ENCODE assay signal across 10 cellular contexts in genomic region chr6:162099685-162100084, GRCh38.
A peak's percentile ranks its signal among the peaks of the same experiment; 100 is the strongest.
DNase-seq lines count a peak whose midpoint lies in the region; ATAC-seq and TF ChIP-seq lines count a peak whose summit lies in the region.
"Had no signal": no experiment of that assay in that cellular context is flagged by ENCODE, and none has a peak within 500 bp of the region (broad histone marks: within the 10 kb centered on the region; RNA-seq: fewer than 3 reads in every experiment).

No MANE protein-coding gene starts in this region.

- no peak overlapping the region for H2AFZ ChIP-seq in ACC112 (ENCODE audit: low read length, unreplicated experiment)

- ATAC-seq in HG02884 (IDR thresholded peaks at IDR 0.05; ENCODE audit: unreplicated experiment) (no peak), HG03457 (IDR thresholded peaks at IDR 0.05; ENCODE audit: unreplicated experiment) (no peak), GM21447 (IDR thresholded peaks at IDR 0.05; ENCODE audit: unreplicated experiment) (no peak)

- no peak overlapping the region for H3K4me3 ChIP-seq in ACC112 (ENCODE audit: low read depth, low read length)
- H3K4me3 ChIP-seq in suprapubic skin = no peak overlapping the region
- H3K4me3 ChIP-seq: pancreas had no signal

- no peak for TF ChIP-seq CTCF in suprapubic skin (IDR thresholded peaks at IDR 0.05)

- TF ChIP-seq POLR2A in suprapubic skin (IDR thresholded peaks at IDR 0.05) = no peak

- H3K36me3 ChIP-seq in ACC112 (ENCODE audit: insufficient read depth, low read length) (no peaks in the 10 kb centered on the region), suprapubic skin (no peaks in the 10 kb centered on the region)
- H3K36me3 ChIP-seq: pancreas had no signal

- no peaks in the 10 kb centered on the region for H3K79me2 ChIP-seq in ACC112 (ENCODE audit: control insufficient read depth, insufficient read depth, low read length, unreplicated experiment)

- 73% methylated on average over 5 of the region's 5 CpGs for WGBS in suprapubic skin

- H3K4me1 ChIP-seq in ACC112 (ENCODE audit: control insufficient read depth, insufficient read depth, low read length, unreplicated experiment) (peaks cover 10% of the 10 kb centered on the region), suprapubic skin (no peaks in the 10 kb centered on the region)
- H3K4me1 ChIP-seq: pancreas had no signal

- H3K27me3 ChIP-seq in ACC112 (ENCODE audit: insufficient read depth, low read length) (no peaks in the 10 kb centered on the region), suprapubic skin (no peaks in the 10 kb centered on the region)
- H3K27me3 ChIP-seq: pancreas had no signal

- peak overlapping the region; percentile 79 for H3K27ac ChIP-seq in ACC112 (ENCODE audit: low read depth, low read length)
- H3K27ac ChIP-seq in suprapubic skin = no peak overlapping the region
- H3K27ac ChIP-seq: pancreas had no signal

- peak; percentile 79 for DNase-seq in H4 (ENCODE audit: low spot score)
- peak; percentile 37 for DNase-seq in amniotic epithelial cell (ENCODE audit: low read depth)
- DNase-seq in myocyte (ENCODE audit: low read depth) = peak; percentile 54
- no peak for DNase-seq in suprapubic skin (ENCODE audit: low spot score in 2 of 2)
- DNase-seq: NCI-H2081 treated with DMSO at 0.1 percent for 48 hours had no signal

- TF ChIP-seq EP300 in suprapubic skin (IDR thresholded peaks at IDR 0.05) = no peak

- no peaks in the 10 kb centered on the region for H3K9me3 ChIP-seq in suprapubic skin
- H3K9me3 ChIP-seq: pancreas had no signal

Comparison
In these comparisons a context has a peak if more than half of its experiments do, and no peak if none do; other contexts are left out.
1. DNase-seq: peak in H4 (single experiment), amniotic epithelial cell (single experiment) and myocyte (single experiment); none in suprapubic skin (0 of 2).